Comparison of ENCODE assay signal across 16 cellular contexts in genomic region chr1:80882552-80882951, GRCh38.
DNase-seq lines count a peak whose midpoint lies in the region; ATAC-seq and TF ChIP-seq lines count a peak whose summit lies in the region.
"Had no signal": no experiment of that assay in that cellular context is flagged by ENCODE, and none has a peak within 500 bp of the region (broad histone marks: within the 10 kb centered on the region; RNA-seq: fewer than 3 reads in every experiment).

No MANE protein-coding gene starts in this region.

- H3K4me1 Mint-ChIP-seq in osteocyte (ENCODE audit: unreplicated experiment) = peaks cover 16% of the 10 kb centered on the region
- H3K4me1 Mint-ChIP-seq: CD4-positive, alpha-beta memory T cell; central memory CD8-positive, alpha-beta T cell; immature natural killer cell; naive thymus-derived CD8-positive, alpha-beta T cell had no signal

- 44 to 47% methylated on average over 3 of the region's 3 CpGs for WGBS in thyroid gland, 2 donors

- ATAC-seq in RWPE2 (ENCODE audit: low read depth) (peak; percentile 68), GM18858 (IDR thresholded peaks at IDR 0.05; ENCODE audit: unreplicated experiment) (no peak)
- ATAC-seq: esophagus mucosa; naive thymus-derived CD8-positive, alpha-beta T cell had no signal

- H3K4me3 Mint-ChIP-seq in osteocyte (ENCODE audit: unreplicated experiment) = no peak overlapping the region
- H3K4me3 Mint-ChIP-seq: CD4-positive, alpha-beta memory T cell; central memory CD8-positive, alpha-beta T cell; immature natural killer cell; naive thymus-derived CD8-positive, alpha-beta T cell had no signal

- peak overlapping the region; percentile 27 for H3K27ac Mint-ChIP-seq in osteocyte (ENCODE audit: unreplicated experiment)
- H3K27ac Mint-ChIP-seq: CD4-positive, alpha-beta memory T cell; immature natural killer cell; naive thymus-derived CD8-positive, alpha-beta T cell had no signal

- no peaks in the 10 kb centered on the region for H3K36me3 Mint-ChIP-seq in osteocyte (ENCODE audit: unreplicated experiment)
- H3K36me3 Mint-ChIP-seq: CD4-positive, alpha-beta memory T cell; immature natural killer cell; naive thymus-derived CD8-positive, alpha-beta T cell had no signal

- H3K4me1 ChIP-seq in RWPE2 (ENCODE audit: insufficient read depth, poor library complexity, severe bottlenecking) (peaks cover 11% of the 10 kb centered on the region), thyroid gland (no peaks in the 10 kb centered on the region)

- H3K4me3 ChIP-seq in RWPE2 (ENCODE audit: severe bottlenecking) = no peak overlapping the region
- no peak overlapping the region for H3K4me3 ChIP-seq in fibroblast of pulmonary artery (replicated peaks; ENCODE audit: low read depth, low read length)
- no peak overlapping the region for H3K4me3 ChIP-seq in thyroid gland (replicated peaks in 1 of 3)
- H3K4me3 ChIP-seq: skin epidermis had no signal

- no peak for TF ChIP-seq POLR2A in thyroid gland (IDR thresholded peaks at IDR 0.05)

- TF ChIP-seq CTCF in RWPE2 (IDR thresholded peaks at IDR 0.05; ENCODE audit: poor library complexity, severe bottlenecking) (no peak), fibroblast of pulmonary artery (IDR thresholded peaks at IDR 0.05; ENCODE audit: low read length, missing control alignments) (no peak), osteocyte (IDR thresholded peaks at IDR 0.05) (no peak), thyroid gland (IDR thresholded peaks at IDR 0.05) (no peak)

- peak; percentile 68 for DNase-seq in EL
- no peak for DNase-seq in RWPE2 (ENCODE audit: low spot score)
- peak; percentile 79 for DNase-seq in fibroblast of pulmonary artery (ENCODE audit: low read depth)
- DNase-seq in osteocyte (ENCODE audit: extremely low spot score, unreplicated experiment) = no peak
- no peak for DNase-seq in thyroid gland
- no peak for DNase-seq in activated naive CD4-positive, alpha-beta T cell (lab: John Stamatoyannopoulos, UW)
- no peak for DNase-seq in RKO (ENCODE audit: low spot score)
- DNase-seq: activated CD4-positive, alpha-beta T cell treated with anti-CD3 and anti-CD28 coated beads, Interleukin-2, amount 50 U/mL, for 48 hours; CD4-positive, alpha-beta memory T cell; immature natural killer cell; naive thymus-derived CD8-positive, alpha-beta T cell; NCI-H2081 treated with DMSO at 0.1 percent for 48 hours had no signal

- no peak overlapping the region for H3K27ac ChIP-seq in RWPE2 (ENCODE audit: poor library complexity, severe bottlenecking)
- no peak overlapping the region for H3K27ac ChIP-seq in thyroid gland
- H3K27ac ChIP-seq: skin epidermis had no signal

- no peaks in the 10 kb centered on the region for H3K36me3 ChIP-seq in RWPE2 (ENCODE audit: low read depth)
- no peaks in the 10 kb centered on the region for H3K36me3 ChIP-seq in thyroid gland

- no peaks in the 10 kb centered on the region for H3K27me3 Mint-ChIP-seq in osteocyte (ENCODE audit: unreplicated experiment)
- H3K27me3 Mint-ChIP-seq: CD4-positive, alpha-beta memory T cell; central memory CD8-positive, alpha-beta T cell; naive thymus-derived CD8-positive, alpha-beta T cell had no signal

- H3K9me3 ChIP-seq in RWPE2 (ENCODE audit: severe bottlenecking) (no peaks in the 10 kb centered on the region), thyroid gland (no peaks in the 10 kb centered on the region)

- intact Hi-C loops in thyroid gland (cut with DNase I) = no loop called here

- no peaks in the 10 kb centered on the region for H3K27me3 ChIP-seq in RWPE2 (ENCODE audit: insufficient read depth, poor library complexity, severe bottlenecking)
- H3K27me3 ChIP-seq in thyroid gland = no peaks in the 10 kb centered on the region

- peaks cover 6% of the 10 kb centered on the region for H3K9me3 Mint-ChIP-seq in osteocyte (ENCODE audit: unreplicated experiment)

Comparison
In these comparisons a context has a peak if more than half of its experiments do, and no peak if none do; other contexts are left out.
1. DNase-seq: peak in EL (single experiment) and fibroblast of pulmonary artery (single experiment); none in RWPE2 (single experiment), osteocyte (single experiment), thyroid gland (0 of 2), activated naive CD4-positive, alpha-beta T cell (0 of 4) and RKO (single experiment).